In genomic region chr6:2848851-2849250, GRCh38 we compare ENCODE assay signal across 10 cellular contexts. TPM values are rescaled to one million over a fixed set of nuclear protein-coding genes. Genes with fewer than 3 reads are reported as not detected.
DNase-seq lines count a peak whose midpoint lies in the region; ATAC-seq and TF ChIP-seq lines count a peak whose summit lies in the region.
"Had no signal": no experiment of that assay in that cellular context is flagged by ENCODE, and none has a peak within 500 bp of the region (broad histone marks: within the 10 kb centered on the region; RNA-seq: fewer than 3 reads in every experiment).

No MANE protein-coding gene starts in this region.

- TF ChIP-seq CTCF in activated CD8-positive, alpha-beta T cell treated with anti-CD3 and anti-CD28 coated beads for 36 hours (IDR thresholded peaks at IDR 0.05), result no peak
- TF ChIP-seq CTCF in transverse colon (IDR thresholded peaks at IDR 0.05), result no peak

- H3K36me3 ChIP-seq in transverse colon, result no peaks in the 10 kb centered on the region
- H3K36me3 ChIP-seq: BE2C had no signal

- no peaks in the 10 kb centered on the region for H3K27me3 ChIP-seq in transverse colon
- H3K27me3 ChIP-seq: BE2C had no signal

- H3K27ac ChIP-seq in transverse colon, result no peak overlapping the region

- no peak for TF ChIP-seq POLR2A in transverse colon (IDR thresholded peaks at IDR 0.05)

- H3K9me3 Mint-ChIP-seq in activated CD8-positive, alpha-beta T cell treated with anti-CD3 and anti-CD28 coated beads for 36 hours, result peaks cover 5% of the 10 kb centered on the region

- in situ Hi-C loops in transverse colon (cut with MboI; ENCODE audit: low pct_ligation_motif_present in 1 of 4, low pct_unique_long_range_greater_than_20kb in 1 of 4, low sequenced_read_pairs in 3 of 4), result loop anchor here in 2 of 4 donors (5.0 to 10.0 kb wide), 2 partner anchors 54 to 63 kb away; no protein-coding TSS in a partner anchor

- peaks cover 3% of the 10 kb centered on the region for H3K36me3 Mint-ChIP-seq in activated CD8-positive, alpha-beta T cell treated with anti-CD3 and anti-CD28 coated beads for 36 hours (ENCODE audit: low read depth)

- peak overlapping the region; percentile 41 for H3K4me3 Mint-ChIP-seq in activated CD8-positive, alpha-beta T cell treated with anti-CD3 and anti-CD28 coated beads for 36 hours

- no peaks in the 10 kb centered on the region for H3K27me3 Mint-ChIP-seq in activated CD8-positive, alpha-beta T cell treated with anti-CD3 and anti-CD28 coated beads for 36 hours

- H3K27ac Mint-ChIP-seq in activated CD8-positive, alpha-beta T cell treated with anti-CD3 and anti-CD28 coated beads for 36 hours, result peak overlapping the region; percentile 82

- POLR2A ChIA-PET in activated CD8-positive, alpha-beta T cell treated with anti-CD3 and anti-CD28 coated beads for 36 hours (lab: Charles Lee), result interaction anchor here (0.5 to 1.8 kb wide), 4 partner anchors 13 to 62 kb away, joined by 4 to 8 read pairs (median 4); no protein-coding TSS in a partner anchor

- H3K4me1 ChIP-seq in transverse colon, result peaks cover 3 to 18% (median 11%) of the 10 kb centered on the region in 4 donors
- H3K4me1 ChIP-seq: BE2C had no signal

- intact Hi-C loops in activated CD8-positive, alpha-beta T cell treated with anti-CD3 and anti-CD28 coated beads for 36 hours (cut with micrococcal nuclease), result loop anchor here (5.0 kb wide), 1 partner anchor 83 kb away; no protein-coding TSS in a partner anchor
- intact Hi-C loops in transverse colon (cut with DNase I; ENCODE audit: low total_unique reads), result loop anchor here (5.0 kb wide), 1 partner anchor 83 kb away; no protein-coding TSS in a partner anchor
- intact Hi-C loops in left ventricle myocardium superior (cut with micrococcal nuclease), result loop anchor here (10.0 kb wide), 1 partner anchor 54 kb away; no protein-coding TSS in a partner anchor

- peak; percentile 52 for DNase-seq in activated gamma-delta T cell treated with Interleukin-2 at 50 U/mL for 16 hours
- no peak for DNase-seq in activated gamma-delta T cell (lab: John Stamatoyannopoulos, UW)
- peak; percentile 85 for DNase-seq in activated CD8-positive, alpha-beta T cell treated with anti-CD3 and anti-CD28 coated beads for 36 hours
- DNase-seq in iPS-NIHi7 (ENCODE audit: extremely low spot score), result peak; percentile 45
- DNase-seq in transverse colon, result peak; percentile 58
- DNase-seq in left ventricle myocardium superior, result no peak
- DNase-seq in NCI-H2081 (lab: John Stamatoyannopoulos, UW), result no peak
- DNase-seq: BE2C, NCI-H2227 treated with DMSO at 0.1 percent for 48 hours had no signal

- no peaks in the 10 kb centered on the region for H3K9me3 ChIP-seq in transverse colon
- H3K9me3 ChIP-seq: BE2C had no signal

- CTCF ChIA-PET in activated CD8-positive, alpha-beta T cell treated with anti-CD3 and anti-CD28 coated beads for 36 hours (lab: Charles Lee), result interaction anchor here (0.8 to 7.7 kb wide), 6 partner anchors 9 to 140 kb away, joined by 3 to 180 read pairs (median 14); no protein-coding TSS in a partner anchor

- WGBS in transverse colon (ENCODE audit: low coverage in 1 of 2), 2 donors, result 61% methylated on average over 10 of the region's 10 CpGs; no CpG with 5 or more reads in 1 of the 2 donors

- peaks cover 56% of the 10 kb centered on the region for H3K4me1 Mint-ChIP-seq in activated CD8-positive, alpha-beta T cell treated with anti-CD3 and anti-CD28 coated beads for 36 hours (ENCODE audit: low read depth)

- TF ChIP-seq EP300 in transverse colon (IDR thresholded peaks at IDR 0.05; ENCODE audit: low read depth), result no peak

- ATAC-seq in activated CD8-positive, alpha-beta T cell treated with anti-CD3 and anti-CD28 coated beads for 36 hours, result peak; percentile 66
- ATAC-seq in HG03565 (IDR thresholded peaks at IDR 0.05; ENCODE audit: unreplicated experiment) (no peak), left ventricle myocardium superior (no peak)

- H3K4me3 ChIP-seq in transverse colon, result no peak overlapping the region

RNA-seq across cellular contexts. Expression of gene SERPINB1, which starts 7.2 kb away (rescaled TPM):
- total RNA-seq in activated CD8-positive, alpha-beta T cell treated with anti-CD3 and anti-CD28 coated beads for 36 hours, result 10 to 100 TPM; 55.8 to 60.0 TPM
- 100 to 1,000 TPM in 2 of 4 donors, 10 to 100 TPM in 2; 22.3 to 140 (median 88.4) TPM for total RNA-seq in transverse colon
- total RNA-seq in left ventricle myocardium superior, result 25.4 TPM

RNA-seq across cellular contexts. Expression of gene SERPINB9, which starts 54.3 kb away (rescaled TPM):
- total RNA-seq in activated CD8-positive, alpha-beta T cell treated with anti-CD3 and anti-CD28 coated beads for 36 hours, result 10 to 100 TPM; 65.7 to 70.3 TPM
- total RNA-seq in transverse colon (1 to 10 TPM; 1.4 to 8.7 (median 6.1) TPM), left ventricle myocardium superior (2.9 TPM)

Comparison
In these comparisons a context has a peak if more than half of its experiments do, and no peak if none do; other contexts are left out.
1. DNase-seq: peak in activated gamma-delta T cell treated with Interleukin-2 at 50 U/mL for 16 hours (single experiment), activated CD8-positive, alpha-beta T cell treated with anti-CD3 and anti-CD28 coated beads for 36 hours (single experiment), iPS-NIHi7 (single experiment) and transverse colon (single experiment); none in activated gamma-delta T cell (single experiment), left ventricle myocardium superior (single experiment) and NCI-H2081 (0 of 2).
2. RNA of gene SERPINB9, which starts 54.3 kb away (total RNA-seq): 65.7 to 70.3 TPM in activated CD8-positive, alpha-beta T cell treated with anti-CD3 and anti-CD28 coated beads for 36 hours; 1.4 to 8.7 TPM in transverse colon and 2.9 TPM in left ventricle myocardium superior (single experiment); every median in the first group is over 4 times any median in the second.